Comparison of ENCODE assay signal across 15 cellular contexts in the genomic region with DNA sequence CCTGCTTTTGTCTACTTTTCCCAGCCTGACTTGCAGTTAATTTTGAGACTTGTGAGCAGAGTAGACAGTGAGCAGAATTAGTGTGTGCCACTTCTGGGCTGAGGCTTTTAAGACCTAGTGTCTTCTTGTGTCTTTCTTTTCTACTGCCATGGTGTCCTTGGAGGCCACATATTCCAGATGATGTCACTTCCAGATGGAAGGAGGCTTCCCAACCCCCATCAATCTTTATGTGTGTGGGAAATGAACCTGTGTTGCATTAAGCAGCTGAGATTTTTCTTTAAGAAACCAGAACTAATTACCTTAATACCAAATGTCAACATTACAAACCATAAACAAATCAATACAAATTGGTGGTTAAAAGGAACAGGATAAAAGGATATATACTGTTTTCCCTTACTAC.
DNase-seq lines count a peak whose midpoint lies in the region; ATAC-seq, FAIRE-seq and TF ChIP-seq lines count a peak whose summit lies in the region.
"Had no signal": no experiment of that assay in that cellular context is flagged by ENCODE, and none has a peak within 500 bp of the region (broad histone marks: within the 10 kb centered on the region; RNA-seq: fewer than 3 reads in every experiment).

No MANE protein-coding gene starts in this region.

- H3K36me3 Mint-ChIP-seq in GM23338 (ENCODE audit: low read depth) = no peaks in the 10 kb centered on the region
- H3K36me3 Mint-ChIP-seq: CD8-positive, alpha-beta T cell had no signal

- H2BK20ac ChIP-seq in H1 (ENCODE audit: low read length) = no peak overlapping the region

- no peak overlapping the region for H3K4ac ChIP-seq in H1 (replicated peaks; ENCODE audit: insufficient read length, low read depth, low read length)

- no peak for TF ChIP-seq CTCF in GM23338 (conservative IDR thresholded peaks at IDR 0.05; ENCODE audit: low read depth in 2 of 2)
- TF ChIP-seq CTCF in H1 (IDR thresholded peaks at IDR 0.05; ENCODE audit: control extremely low read depth in 1 of 3, insufficient read depth in 1 of 3, low read depth in 1 of 3, low read length in 3 of 3) = no peak

- no peak overlapping the region for H2BK5ac ChIP-seq in H1 (ENCODE audit: low read depth, low read length)

- no peak overlapping the region for H3K4me3 ChIP-seq in GM23338
- no peak overlapping the region for H3K4me3 ChIP-seq in H1 (ENCODE audit: extremely low read depth in 1 of 4, insufficient read depth in 2 of 4, low read depth in 3 of 4, low read length in 4 of 4)
- H3K4me3 ChIP-seq: BLaER1 treated with 17β-estradiol and CSF1 and Interleukin-3, amounts not matched to agents 10 nM and 100 nM had no signal

- no peak overlapping the region for H3K27ac ChIP-seq in GM23338 (ENCODE audit: low read depth)
- H3K27ac ChIP-seq in H1 (ENCODE audit: low read depth, low read length) = no peak overlapping the region
- H3K27ac ChIP-seq: BLaER1 treated with 17β-estradiol and CSF1 and Interleukin-3, amounts not matched to agents 10 nM and 100 nM; HL-60 had no signal

- peaks cover 10% of the 10 kb centered on the region; the same call in 2 of the 3 replicates for H3K4me1 Mint-ChIP-seq in GM23338
- H3K4me1 Mint-ChIP-seq: B cell had no signal

- H3K23me2 ChIP-seq in H1 (ENCODE audit: low read depth, low read length) = no peaks in the 10 kb centered on the region; the same call in 1 of the 2 replicates

- H3K23ac ChIP-seq in H1 (ENCODE audit: insufficient read length) = no peak overlapping the region

- H4K20me1 ChIP-seq in GM23338 (replicated peaks; ENCODE audit: insufficient read depth) = no peaks in the 10 kb centered on the region
- H4K20me1 ChIP-seq in H1 (replicated peaks in 1 of 2; ENCODE audit: control insufficient read depth in 1 of 2, insufficient read depth in 2 of 2, low read length in 2 of 2) = no peaks in the 10 kb centered on the region
- H4K20me1 ChIP-seq: BLaER1 treated with 17β-estradiol and CSF1 and Interleukin-3, amounts not matched to agents 10 nM and 100 nM had no signal

- H3K27ac Mint-ChIP-seq in GM23338 = no peak overlapping the region
- H3K27ac Mint-ChIP-seq: B cell; CD8-positive, alpha-beta T cell; H9 had no signal

- no peaks in the 10 kb centered on the region for H3F3A ChIP-seq in GM23338 (replicated peaks; ENCODE audit: low read depth)

- no peak overlapping the region for H3K4me3 Mint-ChIP-seq in GM23338
- H3K4me3 Mint-ChIP-seq: B cell; CD8-positive, alpha-beta T cell; H9 had no signal

- H4K5ac ChIP-seq in H1 (ENCODE audit: insufficient read length, low read depth, low read length) = no peak overlapping the region

- H3K18ac ChIP-seq in H1 (ENCODE audit: extremely low read depth, low read length) = no peak overlapping the region

- peaks cover 2% of the 10 kb centered on the region for H3K27me3 Mint-ChIP-seq in GM23338 (ENCODE audit: insufficient read depth, low read depth, poor library complexity)
- H3K27me3 Mint-ChIP-seq: B cell had no signal

- no peak for TF ChIP-seq EP300 in H1 (IDR thresholded peaks at IDR 0.05; ENCODE audit: borderline replicate concordance in 1 of 2, low read depth in 2 of 2, low read length in 2 of 2)

- no peaks in the 10 kb centered on the region for H3K79me1 ChIP-seq in H1 (ENCODE audit: low read depth, low read length)

- no peak for TF ChIP-seq POLR2A in H1 (IDR thresholded peaks at IDR 0.05; ENCODE audit: control extremely low read depth in 1 of 2, low read depth in 2 of 2, low read length in 2 of 2)

- no peak overlapping the region for H2BK15ac ChIP-seq in H1 (ENCODE audit: low read length)

- no peak overlapping the region for H2BK120ac ChIP-seq in H1 (replicated peaks; ENCODE audit: low read depth, low read length)

- no peaks in the 10 kb centered on the region for H3K9me2 ChIP-seq in GM23338 (ENCODE audit: insufficient read depth)

- H3K4me2 ChIP-seq in GM23338 (no peak overlapping the region), H1 (ENCODE audit: insufficient read depth in 1 of 2, low read depth in 2 of 2, low read length in 2 of 2) (no peak overlapping the region)
- H3K4me2 ChIP-seq: BLaER1 treated with 17β-estradiol and CSF1 and Interleukin-3, amounts not matched to agents 10 nM and 100 nM had no signal

- no peak overlapping the region for H4K8ac ChIP-seq in H1 (ENCODE audit: extremely low read depth, insufficient read depth, low read length)

- H3K36me3 ChIP-seq in GM23338 (ENCODE audit: insufficient read depth) (no peaks in the 10 kb centered on the region), H1 (ENCODE audit: control insufficient read depth in 2 of 4, insufficient read depth in 4 of 4, low read length in 3 of 4) (no peaks in the 10 kb centered on the region)
- H3K36me3 ChIP-seq: BLaER1 treated with 17β-estradiol and CSF1 and Interleukin-3, amounts not matched to agents 10 nM and 100 nM had no signal

- H2BK12ac ChIP-seq in H1 (ENCODE audit: low read depth, low read length) = no peak overlapping the region

- no peak for TF ChIP-seq RAD21 in H1 (IDR thresholded peaks at IDR 0.05 in 1 of 2, conservative IDR thresholded peaks at IDR 0.05 in 1 of 2; ENCODE audit: low read depth in 2 of 2, low read length in 2 of 2)

- no peaks in the 10 kb centered on the region; the same call in 2 of the 3 replicates for H3K9me3 Mint-ChIP-seq in GM23338
- H3K9me3 Mint-ChIP-seq: H9 had no signal

- H2AFZ ChIP-seq in GM23338 (peak overlapping the region; percentile 29; the same call in 1 of the 2 replicates), H1 (ENCODE audit: low read length) (0 out of 2 replicates have a peak overlapping the region, but pooled peaks have one; percentile 8)

- DNase-seq in GM23338 (ENCODE audit: low spot score) = no peak
- DNase-seq in NCI-H82 treated with DMSO at 0.1 percent for 48 hours (lab: John Stamatoyannopoulos, UW; ENCODE audit: unreplicated experiment) = peak; percentile 35
- no peak for DNase-seq in H1 (ENCODE audit: low read depth in 1 of 2, low spot score in 2 of 2)
- peak; percentile 12 for DNase-seq in retina
- DNase-seq: Calu3; CD8-positive, alpha-beta T cell; DMS79 treated with DMSO at 0.1 percent for 48 hours; GF-D8; GOT3; H9 had no signal

- H3K9ac ChIP-seq in H1 (replicated peaks in 1 of 4; ENCODE audit: extremely low read depth in 1 of 4, low read depth in 3 of 4, low read length in 3 of 4) = no peak overlapping the region
- H3K9ac ChIP-seq: BLaER1 treated with 17β-estradiol and CSF1 and Interleukin-3, amounts not matched to agents 10 nM and 100 nM had no signal

- no peak overlapping the region for H3K56ac ChIP-seq in H1 (replicated peaks; ENCODE audit: insufficient read length, low read depth, low read length)

- H3K14ac ChIP-seq in H1 (ENCODE audit: insufficient read length) = no peak overlapping the region

- no peak for FAIRE-seq in H1 (lab: Jason Lieb, UNC)

- CTCF ChIA-PET in H1 (lab: Charles Lee; ENCODE audit: partially characterized antibody) = no interaction called here

- POLR2A ChIA-PET in H1 (lab: Charles Lee; ENCODE audit: partially characterized antibody) = no interaction called here

- ATAC-seq in GM23338 (no peak), HG02610 (IDR thresholded peaks at IDR 0.05; ENCODE audit: unreplicated experiment) (no peak), HG03039 (IDR thresholded peaks at IDR 0.05; ENCODE audit: unreplicated experiment) (no peak)
- ATAC-seq: CD8-positive, alpha-beta T cell had no signal

- no peaks in the 10 kb centered on the region for H3K27me3 ChIP-seq in GM23338 (ENCODE audit: insufficient read depth)
- H3K27me3 ChIP-seq in H1 (replicated peaks in 1 of 4; ENCODE audit: control insufficient read depth in 3 of 4, extremely low read depth in 1 of 4, insufficient read depth in 3 of 4, low read length in 3 of 4) = no peaks in the 10 kb centered on the region
- H3K27me3 ChIP-seq: BLaER1 treated with 17β-estradiol and CSF1 and Interleukin-3, amounts not matched to agents 10 nM and 100 nM had no signal

- H3K79me2 ChIP-seq in GM23338 (replicated peaks; ENCODE audit: insufficient read depth) (no peaks in the 10 kb centered on the region), H1 (ENCODE audit: control insufficient read depth in 1 of 2, insufficient read depth in 2 of 2, low read length in 2 of 2) (no peaks in the 10 kb centered on the region)

- no peaks in the 10 kb centered on the region for H3K9me3 ChIP-seq in H1 (ENCODE audit: insufficient read depth in 2 of 2, low read depth in 1 of 2, low read length in 1 of 2)
- H3K9me3 ChIP-seq: BLaER1 treated with 17β-estradiol and CSF1 and Interleukin-3, amounts not matched to agents 10 nM and 100 nM had no signal

- H4K91ac ChIP-seq in H1 (replicated peaks; ENCODE audit: insufficient read length, low read length) = no peak overlapping the region

- no peak overlapping the region for H2AK5ac ChIP-seq in H1 (ENCODE audit: low read depth, low read length)

- H3K4me1 ChIP-seq in GM23338 (ENCODE audit: insufficient read depth) (peaks cover 4% of the 10 kb centered on the region; the same call in 1 of the 2 replicates), H1 (replicated peaks in 1 of 4; ENCODE audit: control insufficient read depth in 3 of 4, insufficient read depth in 4 of 4, low read length in 3 of 4) (no peaks in the 10 kb centered on the region)
- H3K4me1 ChIP-seq: BLaER1 treated with 17β-estradiol and CSF1 and Interleukin-3, amounts not matched to agents 10 nM and 100 nM had no signal

TF ChIP-seq in GM23338, 12 proteins besides CTCF, POLR2A, EP300 and RAD21:
- no peak for TF ChIP-seq ZNF114 (CRISPR knock-in tag; IDR thresholded peaks at IDR 0.05)
- no peak for TF ChIP-seq NANOG (IDR thresholded peaks at IDR 0.05; ENCODE audit: borderline replicate concordance)
- TF ChIP-seq POLR2AphosphoS5 (IDR thresholded peaks at IDR 0.05; ENCODE audit: low read depth) = no peak

TF ChIP-seq in H1, 55 proteins besides CTCF, POLR2A, EP300 and RAD21 (continues in another document):
- TF ChIP-seq BACH1 (IDR thresholded peaks at IDR 0.05; ENCODE audit: low read length) (no peak), HDAC2 (IDR thresholded peaks at IDR 0.05; ENCODE audit: borderline replicate concordance in 1 of 2, low read depth in 2 of 2, low read length in 2 of 2) (no peak), EZH2 (IDR thresholded peaks at IDR 0.05; ENCODE audit: low read depth, low read length, severe bottlenecking) (no peak), SIN3A (conservative IDR thresholded peaks at IDR 0.05 in 1 of 2, IDR thresholded peaks at IDR 0.05 in 1 of 2; ENCODE audit: low read depth in 1 of 2, low read length in 2 of 2) (no peak), SP4 (IDR thresholded peaks at IDR 0.05; ENCODE audit: low read length) (no peak), PHF8 (conservative IDR thresholded peaks at IDR 0.05; ENCODE audit: low read depth, low read length) (no peak), JUN (IDR thresholded peaks at IDR 0.05; ENCODE audit: low read depth, low read length) (no peak)

Comparison
In these comparisons a context has a peak if more than half of its experiments do, and no peak if none do; other contexts are left out.
1. DNase-seq: peak in NCI-H82 treated with DMSO at 0.1 percent for 48 hours (single experiment) and retina (single experiment); none in GM23338 (single experiment) and H1 (0 of 2).